Comparison of ENCODE assay signal across 1 cellular context in genomic region chr7:2266911-2267310, GRCh38.
TF ChIP-seq lines count a peak whose summit lies in the region.

No MANE protein-coding gene starts in this region.

TF ChIP-seq in HCT116, 20 proteins besides CTCF, POLR2A, EP300 and RAD21 (continued from another document):
- TF ChIP-seq ZBTB33 (IDR thresholded peaks at IDR 0.05; ENCODE audit: extremely low read depth, insufficient replicate concordance, low read length) (no peak), SIN3A (IDR thresholded peaks at IDR 0.05; ENCODE audit: low read depth) (no peak), ELF1 (IDR thresholded peaks at IDR 0.05; ENCODE audit: borderline replicate concordance, low read depth) (no peak), EZH2 (IDR thresholded peaks at IDR 0.05) (no peak), ATF3 (IDR thresholded peaks at IDR 0.05) (no peak)
TF ChIP-seq in HCT116: peak in this region for 0.
